18 cellular contexts compared by ENCODE assay signal in genomic region chr15:78018445-78018844, GRCh38. TPM values are rescaled to one million over a fixed set of nuclear protein-coding genes. Genes with fewer than 3 reads are reported as not detected.
DNase-seq lines count a peak whose midpoint lies in the region; ATAC-seq and TF ChIP-seq lines count a peak whose summit lies in the region.
"Had no signal": no experiment of that assay in that cellular context is flagged by ENCODE, and none has a peak within 500 bp of the region (broad histone marks: within the 10 kb centered on the region; RNA-seq: fewer than 3 reads in every experiment).

No MANE protein-coding gene starts in this region.

- no peak overlapping the region for H3K27ac ChIP-seq in CD4-positive, CD25-positive, alpha-beta regulatory T cell (ENCODE audit: insufficient read depth, low read length, poor library complexity, severe bottlenecking)
- peak overlapping the region; percentile 19 for H3K27ac ChIP-seq in KOPT-K1 (ENCODE audit: low read depth, low read length, poor library complexity, severe bottlenecking)
- peak overlapping the region; percentile 30 for H3K27ac ChIP-seq in hepatocyte
- H3K27ac ChIP-seq: psoas muscle had no signal

- H3K4me1 Mint-ChIP-seq in CD4-positive, CD25-positive, alpha-beta regulatory T cell = peaks cover 8 to 37% (median 18%) of the 10 kb centered on the region in 4 donors
- H3K4me1 Mint-ChIP-seq in activated CD4-positive, alpha-beta T cell treated with anti-CD3 and anti-CD28 coated beads for 36 hours = peaks cover 14% of the 10 kb centered on the region

- no peak overlapping the region for H3K4me3 Mint-ChIP-seq in CD4-positive, CD25-positive, alpha-beta regulatory T cell
- H3K4me3 Mint-ChIP-seq in activated CD4-positive, alpha-beta T cell treated with anti-CD3 and anti-CD28 coated beads for 36 hours = no peak overlapping the region

- no peaks in the 10 kb centered on the region for H3K9me3 ChIP-seq in CD4-positive, CD25-positive, alpha-beta regulatory T cell (ENCODE audit: control insufficient read depth in 2 of 2, low read length in 2 of 2)
- H3K9me3 ChIP-seq in KOPT-K1 (ENCODE audit: insufficient read depth, low read length, poor library complexity, severe bottlenecking) (no peaks in the 10 kb centered on the region), hepatocyte (ENCODE audit: low read depth) (no peaks in the 10 kb centered on the region)
- H3K9me3 ChIP-seq: ascending aorta, psoas muscle had no signal

- no peak overlapping the region for H3K4me2 ChIP-seq in hepatocyte

- no peaks in the 10 kb centered on the region for H3K9me3 Mint-ChIP-seq in CD4-positive, CD25-positive, alpha-beta regulatory T cell
- H3K9me3 Mint-ChIP-seq in activated CD4-positive, alpha-beta T cell treated with anti-CD3 and anti-CD28 coated beads for 36 hours (ENCODE audit: low read depth) = no peaks in the 10 kb centered on the region
- H3K9me3 Mint-ChIP-seq: activated T-helper 2 cell treated with anti-CD3 and anti-CD28 coated beads, Interferon-gamma antibody, Interleukin-2, Interleukin-4, amounts not matched to agents 10 μg/mL and 5 μg/mL and 100 μg/mL, durations not matched to agents 14 hours and 24 hours and 36 hours; stimulated activated naive CD8-positive, alpha-beta T cell treated with anti-CD3 and anti-CD28 coated beads, Interleukin-15, amount 100 ng/mL, for 72 hours had no signal

- ATAC-seq in CD4-positive, CD25-positive, alpha-beta regulatory T cell (ENCODE audit: low read depth in 2 of 2) = no peak
- no peak for ATAC-seq in activated CD4-positive, alpha-beta T cell treated with anti-CD3 and anti-CD28 coated beads for 36 hours
- ATAC-seq: psoas muscle had no signal

- H3K27ac Mint-ChIP-seq in CD4-positive, CD25-positive, alpha-beta regulatory T cell = peak overlapping the region; percentile 64 to 87 (median 71)
- H3K27ac Mint-ChIP-seq in activated CD4-positive, alpha-beta T cell treated with anti-CD3 and anti-CD28 coated beads for 36 hours = no peak overlapping the region

- WGBS in hepatocyte (ENCODE audit: low lambda C conversion rate, missing lambda C conversion rate) = 66% methylated on average over 4 of the region's 4 CpGs

- H3K4me1 ChIP-seq in CD4-positive, CD25-positive, alpha-beta regulatory T cell (ENCODE audit: control insufficient read depth, insufficient read depth, low read length, poor library complexity, severe bottlenecking) = no peaks in the 10 kb centered on the region
- peaks cover 14% of the 10 kb centered on the region for H3K4me1 ChIP-seq in hepatocyte (ENCODE audit: insufficient read depth)
- H3K4me1 ChIP-seq: ascending aorta had no signal

- no peaks in the 10 kb centered on the region for H3K9me2 ChIP-seq in hepatocyte (replicated peaks; ENCODE audit: insufficient read depth)

- TF ChIP-seq CTCF in hepatocyte (IDR thresholded peaks at IDR 0.05; ENCODE audit: poor library complexity) = no peak

- no peaks in the 10 kb centered on the region for H3K27me3 Mint-ChIP-seq in CD4-positive, CD25-positive, alpha-beta regulatory T cell
- no peaks in the 10 kb centered on the region for H3K27me3 Mint-ChIP-seq in activated CD4-positive, alpha-beta T cell treated with anti-CD3 and anti-CD28 coated beads for 36 hours
- H3K27me3 Mint-ChIP-seq: stimulated activated naive CD8-positive, alpha-beta T cell treated with anti-CD3 and anti-CD28 coated beads, Interleukin-15, amount 100 ng/mL, for 72 hours had no signal

- no peaks in the 10 kb centered on the region for H3K27me3 ChIP-seq in CD4-positive, CD25-positive, alpha-beta regulatory T cell (ENCODE audit: control insufficient read depth, insufficient read depth, low read length)
- H3K27me3 ChIP-seq in hepatocyte = no peaks in the 10 kb centered on the region
- H3K27me3 ChIP-seq: ascending aorta had no signal

- peaks cover 69% of the 10 kb centered on the region for H3K36me3 ChIP-seq in CD4-positive, CD25-positive, alpha-beta regulatory T cell (ENCODE audit: control insufficient read depth, insufficient read depth, low read length)
- peaks cover 80% of the 10 kb centered on the region for H3K36me3 ChIP-seq in KOPT-K1 (ENCODE audit: insufficient read depth, low read length)
- no peaks in the 10 kb centered on the region for H3K36me3 ChIP-seq in hepatocyte (replicated peaks; ENCODE audit: insufficient read depth, low read depth)

- CTCF ChIA-PET in activated CD4-positive, alpha-beta T cell treated with anti-CD3 and anti-CD28 coated beads for 36 hours (lab: Charles Lee) = interaction anchor here (0.6 to 1.9 kb wide), 5 partner anchors 8 to 467 kb away, joined by 3 to 15 read pairs (median 3); no protein-coding TSS in a partner anchor

- no peak overlapping the region for H2AFZ ChIP-seq in hepatocyte

- POLR2A ChIA-PET in activated CD4-positive, alpha-beta T cell treated with anti-CD3 and anti-CD28 coated beads for 36 hours (lab: Charles Lee) = no interaction called here

- peaks cover 44% of the 10 kb centered on the region for H3K36me3 Mint-ChIP-seq in CD4-positive, CD25-positive, alpha-beta regulatory T cell
- H3K36me3 Mint-ChIP-seq in activated CD4-positive, alpha-beta T cell treated with anti-CD3 and anti-CD28 coated beads for 36 hours (ENCODE audit: low read depth) = peaks cover 47% of the 10 kb centered on the region

- DNase-seq in CD4-positive, CD25-positive, alpha-beta regulatory T cell = no peak
- DNase-seq in hepatocyte (ENCODE audit: low spot score) (no peak), posterior vena cava (ENCODE audit: low spot score) (peak; percentile 40), ecto neural progenitor cell (ENCODE audit: low spot score) (no peak), NCI-H2107 (lab: John Stamatoyannopoulos, UW) (no peak)
- DNase-seq in activated CD4-positive, alpha-beta T cell treated with anti-CD3 and anti-CD28 coated beads for 36 hours = no peak
- DNase-seq: activated CD4-positive, alpha-beta T cell treated with anti-CD3 and anti-CD28 coated beads for 4 hours; C1 segment of cervical spinal cord; NCI-H1694 treated with DMSO at 0.1 percent for 48 hours; NCI-H510A; psoas muscle; SIG-M5; stimulated activated CD4-positive, alpha-beta T cell treated with anti-CD3 and anti-CD28 coated beads, Interleukin-12 subunit alpha, Interleukin-12 subunit beta, amount 100 ng/mL, for 4 hours; T1000 had no signal

- H4K20me1 ChIP-seq in hepatocyte (ENCODE audit: insufficient read depth, poor library complexity, severe bottlenecking) = no peaks in the 10 kb centered on the region

- intact Hi-C loops in posterior vena cava (cut with DNase I) = loop anchor here in 1 of 2 donors (5.0 kb wide), 1 partner anchor 49 kb away; no protein-coding TSS in a partner anchor
- intact Hi-C loops in activated CD4-positive, alpha-beta T cell treated with anti-CD3 and anti-CD28 coated beads for 36 hours (cut with DNase I, micrococcal nuclease) = no loop called here

- H3K4me3 ChIP-seq in CD4-positive, CD25-positive, alpha-beta regulatory T cell (ENCODE audit: low read depth, low read length) = no peak overlapping the region
- H3K4me3 ChIP-seq in hepatocyte = no peak overlapping the region
- H3K4me3 ChIP-seq: ascending aorta, psoas muscle had no signal

- H3K79me2 ChIP-seq in hepatocyte = peaks cover 11% of the 10 kb centered on the region

RNA-seq across cellular contexts. Expression of gene TBC1D2B, which starts 59.1 kb away (rescaled TPM):
- 117 TPM for total RNA-seq in CD4-positive, CD25-positive, alpha-beta regulatory T cell
- polyA plus RNA-seq in CD4-positive, CD25-positive, alpha-beta regulatory T cell = 10 to 100 TPM; 12.2 to 17.9 (median 15.4) TPM
- total RNA-seq in hepatocyte (33.8 and 38.4 TPM in 2 replicates), posterior vena cava (10 to 100 TPM; 46.5 to 57.9 TPM)
- polyA plus RNA-seq in hepatocyte = 24.8 and 29.3 TPM in 2 replicates
- 10 to 100 TPM; 49.3 to 52.0 TPM for total RNA-seq in activated CD4-positive, alpha-beta T cell treated with anti-CD3 and anti-CD28 coated beads for 36 hours
